22 cellular contexts compared by ENCODE assay signal in genomic region chr18:14907420-14907819, GRCh38.
"Had no signal": no experiment of that assay in that cellular context is flagged by ENCODE, and none has a peak within 500 bp of the region (broad histone marks: within the 10 kb centered on the region; RNA-seq: fewer than 3 reads in every experiment).

No MANE protein-coding gene starts in this region.

- H3K4me3 ChIP-seq: K562, SJSA1, SK-N-MC had no signal

- H3K27me3 ChIP-seq: SJSA1 had no signal

- H3K9ac ChIP-seq: KMS-11 had no signal

- H3K36me3 ChIP-seq: SJSA1 had no signal

- H3K4me2 ChIP-seq: KMS-11 had no signal

- H3K4me1 ChIP-seq: SJSA1 had no signal

- DNase-seq: Kasumi-1, MM.1S, NCI-H1092 treated with DMSO at 0.1 percent for 48 hours, NCI-H1436, NCI-H187, NCI-H2029, NCI-H2081 treated with DMSO at 0.1 percent for 48 hours, NCI-H2171, NCI-H226, NCI-H446, NCI-H510A, NCI-H524 treated with DMSO at 0.1 percent for 48 hours, NCI-H69, NCI-H774, Right ventricle myocardium superior, RPMI8226, SIG-M5 had no signal

- H3K9me3 ChIP-seq: SJSA1 had no signal

- ATAC-seq: K562 had no signal

- H3K27ac ChIP-seq: HL-60, KMS-11, SJSA1, SK-N-MC had no signal
